Comparison of ENCODE assay signal across 15 cellular contexts in the genomic region with DNA sequence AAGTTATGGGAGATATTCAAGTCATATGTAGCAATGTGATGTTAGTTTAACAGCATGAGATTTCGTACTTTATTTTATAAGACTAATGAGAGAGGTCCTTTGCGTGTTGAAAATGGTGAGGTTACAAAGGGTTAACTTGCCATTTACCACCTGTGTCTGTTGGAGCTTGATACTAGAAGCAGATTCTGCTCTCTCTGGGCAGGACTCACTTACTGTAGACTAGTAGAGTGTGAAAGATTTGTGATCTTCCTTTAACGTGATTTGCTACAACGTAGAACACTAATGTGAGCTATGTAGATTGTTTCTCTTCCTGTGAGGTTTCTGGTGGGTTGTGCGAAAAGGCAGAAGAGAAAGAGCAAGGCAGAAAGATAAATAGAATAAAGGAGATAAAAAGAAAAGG. TPM values are rescaled to one million over a fixed set of nuclear protein-coding genes. Genes with fewer than 3 reads are reported as not detected.
DNase-seq lines count a peak whose midpoint lies in the region; ATAC-seq, FAIRE-seq and TF ChIP-seq lines count a peak whose summit lies in the region.
"Had no signal": no experiment of that assay in that cellular context is flagged by ENCODE, and none has a peak within 500 bp of the region (broad histone marks: within the 10 kb centered on the region; RNA-seq: fewer than 3 reads in every experiment).

No MANE protein-coding gene starts in this region.

- no peaks in the 10 kb centered on the region for H3K79me1 ChIP-seq in H1 (ENCODE audit: low read depth, low read length)

- no peak overlapping the region for H3K14ac ChIP-seq in H1 (ENCODE audit: insufficient read length)

- FAIRE-seq in H1 (lab: Jason Lieb, UNC) (no peak), pancreas (lab: Jason Lieb, UNC) (no peak)
- FAIRE-seq: HepG2 had no signal

- H3K4me3 ChIP-seq in CD8-positive, alpha-beta T cell (ENCODE audit: low read depth, low read length), result no peak overlapping the region
- H3K4me3 ChIP-seq in H1 (ENCODE audit: extremely low read depth in 1 of 4, insufficient read depth in 2 of 4, low read depth in 3 of 4, low read length in 4 of 4) (no peak overlapping the region), pancreas (no peak overlapping the region)
- H3K4me3 ChIP-seq: tibial artery had no signal

- H3K56ac ChIP-seq in H1 (replicated peaks; ENCODE audit: insufficient read length, low read depth, low read length), result no peak overlapping the region

- no peak overlapping the region for H2BK120ac ChIP-seq in H1 (replicated peaks; ENCODE audit: low read depth, low read length)

- H3K27ac ChIP-seq in CD8-positive, alpha-beta T cell (ENCODE audit: low read depth, low read length), result no peak overlapping the region
- H3K27ac ChIP-seq in H1 (ENCODE audit: low read depth, low read length), result no peak overlapping the region
- H3K27ac ChIP-seq in pancreas, result no peak overlapping the region
- H3K27ac ChIP-seq: tibial artery had no signal

- peak overlapping the region; percentile 5 for H4K5ac ChIP-seq in H1 (ENCODE audit: insufficient read length, low read depth, low read length)

- H3K36me3 ChIP-seq in CD8-positive, alpha-beta T cell (ENCODE audit: insufficient read depth, low read length), result no peaks in the 10 kb centered on the region
- H3K36me3 ChIP-seq in H1 (ENCODE audit: control insufficient read depth in 2 of 4, insufficient read depth in 4 of 4, low read length in 3 of 4), result no peaks in the 10 kb centered on the region
- no peaks in the 10 kb centered on the region for H3K36me3 ChIP-seq in pancreas
- H3K36me3 ChIP-seq: tibial artery had no signal

- no peak overlapping the region for H3K4ac ChIP-seq in H1 (replicated peaks; ENCODE audit: insufficient read length, low read depth, low read length)

- H3K9me3 ChIP-seq in CD8-positive, alpha-beta T cell (ENCODE audit: low read length), result no peaks in the 10 kb centered on the region
- no peaks in the 10 kb centered on the region for H3K9me3 ChIP-seq in H1 (ENCODE audit: insufficient read depth in 2 of 2, low read depth in 1 of 2, low read length in 1 of 2)
- H3K9me3 ChIP-seq in pancreas, result no peaks in the 10 kb centered on the region
- H3K9me3 ChIP-seq: tibial artery had no signal

- H3K9ac ChIP-seq in H1 (replicated peaks in 1 of 4; ENCODE audit: extremely low read depth in 1 of 4, low read depth in 3 of 4, low read length in 3 of 4), result no peak overlapping the region

- CTCF ChIA-PET in CD8-positive, alpha-beta T cell (lab: Charles Lee), result no interaction called here
- CTCF ChIA-PET in H1 (lab: Charles Lee; ENCODE audit: partially characterized antibody), result interaction anchor here (0.6 kb wide), 1 partner anchor 26 kb away, joined by 5 read pairs; no protein-coding TSS in a partner anchor

- peak overlapping the region; percentile 3 for H3K27ac Mint-ChIP-seq in CD8-positive, alpha-beta T cell
- H3K27ac Mint-ChIP-seq: effector memory CD8-positive, alpha-beta T cell had no signal

- peaks cover 24% of the 10 kb centered on the region for H3K4me1 Mint-ChIP-seq in CD8-positive, alpha-beta T cell (ENCODE audit: low read depth)

- TF ChIP-seq RAD21 in H1 (IDR thresholded peaks at IDR 0.05 in 1 of 2, conservative IDR thresholded peaks at IDR 0.05 in 1 of 2; ENCODE audit: low read depth in 2 of 2, low read length in 2 of 2), result no peak

- no peak overlapping the region for H2AK5ac ChIP-seq in H1 (ENCODE audit: low read depth, low read length)

- no peak overlapping the region for H2BK20ac ChIP-seq in H1 (ENCODE audit: low read length)

- no peak overlapping the region for H3K23ac ChIP-seq in H1 (ENCODE audit: insufficient read length)

- no peak overlapping the region for H3K4me3 Mint-ChIP-seq in CD8-positive, alpha-beta T cell
- H3K4me3 Mint-ChIP-seq: central memory CD8-positive, alpha-beta T cell; effector memory CD8-positive, alpha-beta T cell had no signal

- no peaks in the 10 kb centered on the region for H3K79me2 ChIP-seq in H1 (ENCODE audit: control insufficient read depth in 1 of 2, insufficient read depth in 2 of 2, low read length in 2 of 2)

- peak overlapping the region; percentile 56 for H2AFZ ChIP-seq in H1 (ENCODE audit: low read length)

- H3K4me2 ChIP-seq in H1 (ENCODE audit: insufficient read depth in 1 of 2, low read depth in 2 of 2, low read length in 2 of 2), result no peak overlapping the region

- no peaks in the 10 kb centered on the region for H3K36me3 Mint-ChIP-seq in CD8-positive, alpha-beta T cell

- ATAC-seq in CD8-positive, alpha-beta T cell, result no peak
- ATAC-seq in HG03378 (IDR thresholded peaks at IDR 0.05; ENCODE audit: unreplicated experiment) (peak; percentile 57), pancreas (no peak)
- ATAC-seq: effector memory CD8-positive, alpha-beta T cell; HepG2 had no signal

- no peak for DNase-seq in CD8-positive, alpha-beta T cell
- DNase-seq in GM20000 (ENCODE audit: low spot score), result peak; percentile 22
- DNase-seq in H1 (ENCODE audit: low read depth in 1 of 2, low spot score in 2 of 2), result no peak
- DNase-seq in pancreas, result no peak
- DNase-seq in activated CD4-positive, CD25-positive, alpha-beta regulatory T cell (lab: John Stamatoyannopoulos, UW), result no peak
- DNase-seq in MV-4-11 (lab: John Stamatoyannopoulos, UW), result no peak
- DNase-seq in stimulated activated CD4-positive, alpha-beta T cell treated with anti-CD3 and anti-CD28 coated beads, Interleukin-1b, Interleukin-23, amount 100 ng/mL, for 48 hours, result no peak
- DNase-seq: activated CD4-positive, alpha-beta T cell treated with anti-CD3 and anti-CD28 coated beads, Interleukin-2, amount 50 U/mL, for 48 hours; effector memory CD8-positive, alpha-beta T cell; NCI-H1048; NCI-H2171 treated with DMSO at 0.1 percent for 48 hours; tibial artery had no signal

- H3K27me3 ChIP-seq in CD8-positive, alpha-beta T cell (ENCODE audit: insufficient read depth, low read length), result no peaks in the 10 kb centered on the region
- H3K27me3 ChIP-seq in H1 (replicated peaks in 1 of 4; ENCODE audit: control insufficient read depth in 3 of 4, extremely low read depth in 1 of 4, insufficient read depth in 3 of 4, low read length in 3 of 4) (no peaks in the 10 kb centered on the region), pancreas (no peaks in the 10 kb centered on the region)
- H3K27me3 ChIP-seq: tibial artery had no signal

- no peak overlapping the region for H4K8ac ChIP-seq in H1 (ENCODE audit: extremely low read depth, insufficient read depth, low read length)

- intact Hi-C loops in CD8-positive, alpha-beta T cell (cut with DNase I, micrococcal nuclease), result no loop called here
- intact Hi-C loops in pancreas (cut with DNase I), result no loop called here

- no peak for TF ChIP-seq EP300 in H1 (IDR thresholded peaks at IDR 0.05; ENCODE audit: borderline replicate concordance in 1 of 2, low read depth in 2 of 2, low read length in 2 of 2)

- H2BK12ac ChIP-seq in H1 (ENCODE audit: low read depth, low read length), result no peak overlapping the region

- POLR2A ChIA-PET in CD8-positive, alpha-beta T cell (lab: Charles Lee), result no interaction called here
- POLR2A ChIA-PET in H1 (lab: Charles Lee; ENCODE audit: partially characterized antibody), result no interaction called here

- H2BK15ac ChIP-seq in H1 (ENCODE audit: low read length), result no peak overlapping the region

- no peaks in the 10 kb centered on the region for H3K4me1 ChIP-seq in CD8-positive, alpha-beta T cell (ENCODE audit: insufficient read depth, low read length)
- H3K4me1 ChIP-seq in H1 (replicated peaks in 1 of 4; ENCODE audit: control insufficient read depth in 3 of 4, insufficient read depth in 4 of 4, low read length in 3 of 4) (peaks cover 0 to 3% (median 1%) of the 10 kb centered on the region in 4 experiments; a peak in 2 of 7 replicates), pancreas (peaks cover 0 to 9% (median 5%) of the 10 kb centered on the region in 3 donors)

- peak overlapping the region; percentile 55 for H4K91ac ChIP-seq in H1 (replicated peaks; ENCODE audit: insufficient read length, low read length)

- no peaks in the 10 kb centered on the region for H3K23me2 ChIP-seq in H1 (ENCODE audit: low read depth, low read length)

- no peaks in the 10 kb centered on the region for H4K20me1 ChIP-seq in H1 (replicated peaks in 1 of 2; ENCODE audit: control insufficient read depth in 1 of 2, insufficient read depth in 2 of 2, low read length in 2 of 2)

- no peaks in the 10 kb centered on the region for H3K9me3 Mint-ChIP-seq in CD8-positive, alpha-beta T cell
- H3K9me3 Mint-ChIP-seq: central memory CD8-positive, alpha-beta T cell; effector memory CD8-positive, alpha-beta T cell had no signal

- no peak overlapping the region for H2BK5ac ChIP-seq in H1 (ENCODE audit: low read depth, low read length)

- no peak for TF ChIP-seq POLR2A in H1 (IDR thresholded peaks at IDR 0.05; ENCODE audit: control extremely low read depth in 1 of 2, low read depth in 2 of 2, low read length in 2 of 2)

- H3K27me3 Mint-ChIP-seq in CD8-positive, alpha-beta T cell (ENCODE audit: low read depth), result no peaks in the 10 kb centered on the region
- H3K27me3 Mint-ChIP-seq: central memory CD8-positive, alpha-beta T cell; effector memory CD8-positive, alpha-beta T cell had no signal

- no peak overlapping the region for H3K18ac ChIP-seq in H1 (ENCODE audit: extremely low read depth, low read length)

- WGBS in H1 (ENCODE audit: extremely low coverage in 1 of 2, insufficient coverage in 1 of 2, insufficient read length in 1 of 2, insufficient replicate concordance in 2 of 2, low coverage in 1 of 2, low lambda C conversion rate in 2 of 2, missing lambda C conversion rate in 1 of 2), 2 experiments, result 82% methylated on average over 5 of the region's 5 CpGs; no CpG with 5 or more reads in 1 of the 2 experiments
- 69 to 71% methylated on average over 5 of the region's 5 CpGs for WGBS in pancreas, 2 donors

- TF ChIP-seq CTCF in CD8-positive, alpha-beta T cell (IDR thresholded peaks at IDR 0.05), result no peak
- TF ChIP-seq CTCF in GM20000 (IDR thresholded peaks at IDR 0.05; ENCODE audit: extremely low read depth, missing control alignments) (no peak), H1 (IDR thresholded peaks at IDR 0.05; ENCODE audit: control extremely low read depth in 1 of 3, insufficient read depth in 1 of 3, low read depth in 1 of 3, low read length in 3 of 3) (no peak), pancreas (IDR thresholded peaks at IDR 0.05) (no peak)

TF ChIP-seq in H1, 55 proteins besides CTCF, POLR2A, EP300 and RAD21 (continues in another document):
- TF ChIP-seq JUND (IDR thresholded peaks at IDR 0.05; ENCODE audit: low read length), result no peak

RNA-seq across cellular contexts. Expression of gene TP63, which starts 1.0 kb away (rescaled TPM):
- not detected for total RNA-seq in CD8-positive, alpha-beta T cell
- total RNA-seq in H1 (2021; fragmentation: NEBNext Ultra II Directional; extraction: Animal tissue kit (Norgen Biotek cat#: 25700)), result 0.06 TPM in 1 of 2 replicates, not detected in the other
- polyA plus RNA-seq in H1 (2011; rRNA removed), result not detected in 2 replicates
- polyA plus RNA-seq in H1 (2011; cell fraction: cytosol; rRNA removed), result not detected
- polyA plus RNA-seq in H1 (2011; cell fraction: nucleus; rRNA removed), result 0.09 TPM
- polyA plus RNA-seq in H1 (2012, experiment 1 of 2), result not detected in 4 replicates
- not detected for polyA plus RNA-seq in H1 (2012, experiment 2 of 2)
- 0.02 TPM for polyA plus RNA-seq in H1 (2013, experiment 1 of 2)
- 0.09 TPM for polyA plus RNA-seq in H1 (2013, experiment 2 of 2)
- polyA minus RNA-seq in H1 (2011; rRNA and poly(A)+ RNA removed), result 0.09 TPM in 1 of 2 replicates, not detected in the other
- polyA minus RNA-seq in H1 (2011; cell fraction: cytosol; rRNA and poly(A)+ RNA removed), result not detected
- polyA minus RNA-seq in H1 (2011; cell fraction: nucleus; rRNA and poly(A)+ RNA removed), result not detected
- total RNA-seq in pancreas, result under 1 TPM in 4 of 6 donors, not detected in 2; 0.03 to 0.47 (median 0.27) TPM
- under 1 TPM in 1 of 2 donors, not detected in 1; 0.02 TPM for polyA plus RNA-seq in pancreas
- total RNA-seq: HepG2 had no signal
- polyA plus RNA-seq: HepG2 had no signal
